Comparison of ENCODE assay signal across 1 cellular context in the genomic region with DNA sequence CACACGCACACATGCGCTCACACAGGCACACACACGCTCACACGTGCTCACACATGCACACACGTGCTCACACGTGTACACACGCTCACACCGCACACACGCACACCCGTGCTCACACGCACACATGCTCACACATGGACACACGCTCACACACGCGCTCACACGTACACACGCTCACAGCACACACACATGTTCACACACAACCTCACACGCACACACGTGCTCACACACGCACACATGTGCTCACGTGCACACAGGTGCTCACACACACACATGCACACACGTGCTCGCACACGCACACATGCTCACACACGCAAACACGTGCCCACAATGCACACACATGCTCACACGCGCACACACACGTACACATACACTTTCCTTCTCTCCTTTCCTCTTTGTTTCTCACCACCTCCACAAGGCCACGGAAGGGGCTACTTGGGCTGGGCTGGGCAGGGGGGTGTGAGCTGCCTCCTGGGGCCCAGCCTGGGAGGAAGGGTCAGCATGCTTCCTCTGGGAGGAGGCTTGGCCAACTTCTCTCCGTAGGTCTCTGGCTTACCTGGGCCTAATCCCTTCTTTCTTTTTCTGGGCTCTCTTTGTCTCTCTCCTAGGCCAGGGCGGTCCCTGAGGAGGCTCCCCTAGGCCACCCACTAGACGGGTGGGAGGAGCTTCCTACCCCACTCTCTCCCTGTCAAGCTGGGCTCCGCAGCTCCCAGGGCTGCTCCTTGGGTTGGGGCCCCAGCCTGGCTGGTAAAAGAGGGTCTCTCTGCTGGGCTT.
TF ChIP-seq lines count a peak whose summit lies in the region.

No MANE protein-coding gene starts in this region.

TF ChIP-seq in K562, 482 proteins besides CTCF, POLR2A, EP300 and RAD21:
- TF ChIP-seq NRF1 (conservative IDR thresholded peaks at IDR 0.05 in 1 of 2, IDR thresholded peaks at IDR 0.05 in 1 of 2) = no peak
- no peak for TF ChIP-seq TRIM24 (IDR thresholded peaks at IDR 0.05)
- TF ChIP-seq ZNF197 (CRISPR knock-in tag; IDR thresholded peaks at IDR 0.05; ENCODE audit: low read depth) = no peak
- no peak for TF ChIP-seq ZNF263 (CRISPR knock-in tag; IDR thresholded peaks at IDR 0.05; ENCODE audit: borderline replicate concordance)
- TF ChIP-seq CEBPB (tag; IDR thresholded peaks at IDR 0.05) = no peak
- TF ChIP-seq PHF20 (IDR thresholded peaks at IDR 0.05; ENCODE audit: partially characterized antibody) = peak; percentile 23
- no peak for TF ChIP-seq ZNF165 (CRISPR knock-in tag; IDR thresholded peaks at IDR 0.05; ENCODE audit: borderline replicate concordance)
- peak; percentile 60; the same call in 1 of the 2 replicates for TF ChIP-seq MYNN (IDR thresholded peaks at IDR 0.05)
- no peak for TF ChIP-seq MYNN (CRISPR knock-in tag; IDR thresholded peaks at IDR 0.05)
- TF ChIP-seq, protein P1, sequence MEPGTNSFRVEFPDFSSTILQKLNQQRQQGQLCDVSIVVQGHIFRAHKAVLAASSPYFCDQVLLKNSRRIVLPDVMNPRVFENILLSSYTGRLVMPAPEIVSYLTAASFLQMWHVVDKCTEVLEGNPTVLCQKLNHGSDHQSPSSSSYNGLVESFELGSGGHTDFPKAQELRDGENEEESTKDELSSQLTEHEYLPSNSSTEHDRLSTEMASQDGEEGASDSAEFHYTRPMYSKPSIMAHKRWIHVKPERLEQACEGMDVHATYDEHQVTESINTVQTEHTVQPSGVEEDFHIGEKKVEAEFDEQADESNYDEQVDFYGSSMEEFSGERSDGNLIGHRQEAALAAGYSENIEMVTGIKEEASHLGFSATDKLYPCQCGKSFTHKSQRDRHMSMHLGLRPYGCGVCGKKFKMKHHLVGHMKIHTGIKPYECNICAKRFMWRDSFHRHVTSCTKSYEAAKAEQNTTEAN (CRISPR knock-in tag; IDR thresholded peaks at IDR 0.05) = peak; percentile 93
- TF ChIP-seq ZNF77 (CRISPR knock-in tag; IDR thresholded peaks at IDR 0.05) = no peak
- no peak for TF ChIP-seq ZNF347 (CRISPR knock-in tag; IDR thresholded peaks at IDR 0.05; ENCODE audit: low read depth)
- TF ChIP-seq, protein P2, sequence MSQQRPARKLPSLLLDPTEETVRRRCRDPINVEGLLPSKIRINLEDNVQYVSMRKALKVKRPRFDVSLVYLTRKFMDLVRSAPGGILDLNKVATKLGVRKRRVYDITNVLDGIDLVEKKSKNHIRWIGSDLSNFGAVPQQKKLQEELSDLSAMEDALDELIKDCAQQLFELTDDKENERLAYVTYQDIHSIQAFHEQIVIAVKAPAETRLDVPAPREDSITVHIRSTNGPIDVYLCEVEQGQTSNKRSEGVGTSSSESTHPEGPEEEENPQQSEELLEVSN (IDR thresholded peaks at IDR 0.05; ENCODE audit: borderline replicate concordance in 1 of 2, extremely low read depth in 1 of 2, insufficient read depth in 1 of 2, insufficient read length in 1 of 2, low read depth in 1 of 2, low read length in 1 of 2, poor library complexity in 1 of 2, severe bottlenecking in 1 of 2) = no peak
- TF ChIP-seq, protein P3, sequence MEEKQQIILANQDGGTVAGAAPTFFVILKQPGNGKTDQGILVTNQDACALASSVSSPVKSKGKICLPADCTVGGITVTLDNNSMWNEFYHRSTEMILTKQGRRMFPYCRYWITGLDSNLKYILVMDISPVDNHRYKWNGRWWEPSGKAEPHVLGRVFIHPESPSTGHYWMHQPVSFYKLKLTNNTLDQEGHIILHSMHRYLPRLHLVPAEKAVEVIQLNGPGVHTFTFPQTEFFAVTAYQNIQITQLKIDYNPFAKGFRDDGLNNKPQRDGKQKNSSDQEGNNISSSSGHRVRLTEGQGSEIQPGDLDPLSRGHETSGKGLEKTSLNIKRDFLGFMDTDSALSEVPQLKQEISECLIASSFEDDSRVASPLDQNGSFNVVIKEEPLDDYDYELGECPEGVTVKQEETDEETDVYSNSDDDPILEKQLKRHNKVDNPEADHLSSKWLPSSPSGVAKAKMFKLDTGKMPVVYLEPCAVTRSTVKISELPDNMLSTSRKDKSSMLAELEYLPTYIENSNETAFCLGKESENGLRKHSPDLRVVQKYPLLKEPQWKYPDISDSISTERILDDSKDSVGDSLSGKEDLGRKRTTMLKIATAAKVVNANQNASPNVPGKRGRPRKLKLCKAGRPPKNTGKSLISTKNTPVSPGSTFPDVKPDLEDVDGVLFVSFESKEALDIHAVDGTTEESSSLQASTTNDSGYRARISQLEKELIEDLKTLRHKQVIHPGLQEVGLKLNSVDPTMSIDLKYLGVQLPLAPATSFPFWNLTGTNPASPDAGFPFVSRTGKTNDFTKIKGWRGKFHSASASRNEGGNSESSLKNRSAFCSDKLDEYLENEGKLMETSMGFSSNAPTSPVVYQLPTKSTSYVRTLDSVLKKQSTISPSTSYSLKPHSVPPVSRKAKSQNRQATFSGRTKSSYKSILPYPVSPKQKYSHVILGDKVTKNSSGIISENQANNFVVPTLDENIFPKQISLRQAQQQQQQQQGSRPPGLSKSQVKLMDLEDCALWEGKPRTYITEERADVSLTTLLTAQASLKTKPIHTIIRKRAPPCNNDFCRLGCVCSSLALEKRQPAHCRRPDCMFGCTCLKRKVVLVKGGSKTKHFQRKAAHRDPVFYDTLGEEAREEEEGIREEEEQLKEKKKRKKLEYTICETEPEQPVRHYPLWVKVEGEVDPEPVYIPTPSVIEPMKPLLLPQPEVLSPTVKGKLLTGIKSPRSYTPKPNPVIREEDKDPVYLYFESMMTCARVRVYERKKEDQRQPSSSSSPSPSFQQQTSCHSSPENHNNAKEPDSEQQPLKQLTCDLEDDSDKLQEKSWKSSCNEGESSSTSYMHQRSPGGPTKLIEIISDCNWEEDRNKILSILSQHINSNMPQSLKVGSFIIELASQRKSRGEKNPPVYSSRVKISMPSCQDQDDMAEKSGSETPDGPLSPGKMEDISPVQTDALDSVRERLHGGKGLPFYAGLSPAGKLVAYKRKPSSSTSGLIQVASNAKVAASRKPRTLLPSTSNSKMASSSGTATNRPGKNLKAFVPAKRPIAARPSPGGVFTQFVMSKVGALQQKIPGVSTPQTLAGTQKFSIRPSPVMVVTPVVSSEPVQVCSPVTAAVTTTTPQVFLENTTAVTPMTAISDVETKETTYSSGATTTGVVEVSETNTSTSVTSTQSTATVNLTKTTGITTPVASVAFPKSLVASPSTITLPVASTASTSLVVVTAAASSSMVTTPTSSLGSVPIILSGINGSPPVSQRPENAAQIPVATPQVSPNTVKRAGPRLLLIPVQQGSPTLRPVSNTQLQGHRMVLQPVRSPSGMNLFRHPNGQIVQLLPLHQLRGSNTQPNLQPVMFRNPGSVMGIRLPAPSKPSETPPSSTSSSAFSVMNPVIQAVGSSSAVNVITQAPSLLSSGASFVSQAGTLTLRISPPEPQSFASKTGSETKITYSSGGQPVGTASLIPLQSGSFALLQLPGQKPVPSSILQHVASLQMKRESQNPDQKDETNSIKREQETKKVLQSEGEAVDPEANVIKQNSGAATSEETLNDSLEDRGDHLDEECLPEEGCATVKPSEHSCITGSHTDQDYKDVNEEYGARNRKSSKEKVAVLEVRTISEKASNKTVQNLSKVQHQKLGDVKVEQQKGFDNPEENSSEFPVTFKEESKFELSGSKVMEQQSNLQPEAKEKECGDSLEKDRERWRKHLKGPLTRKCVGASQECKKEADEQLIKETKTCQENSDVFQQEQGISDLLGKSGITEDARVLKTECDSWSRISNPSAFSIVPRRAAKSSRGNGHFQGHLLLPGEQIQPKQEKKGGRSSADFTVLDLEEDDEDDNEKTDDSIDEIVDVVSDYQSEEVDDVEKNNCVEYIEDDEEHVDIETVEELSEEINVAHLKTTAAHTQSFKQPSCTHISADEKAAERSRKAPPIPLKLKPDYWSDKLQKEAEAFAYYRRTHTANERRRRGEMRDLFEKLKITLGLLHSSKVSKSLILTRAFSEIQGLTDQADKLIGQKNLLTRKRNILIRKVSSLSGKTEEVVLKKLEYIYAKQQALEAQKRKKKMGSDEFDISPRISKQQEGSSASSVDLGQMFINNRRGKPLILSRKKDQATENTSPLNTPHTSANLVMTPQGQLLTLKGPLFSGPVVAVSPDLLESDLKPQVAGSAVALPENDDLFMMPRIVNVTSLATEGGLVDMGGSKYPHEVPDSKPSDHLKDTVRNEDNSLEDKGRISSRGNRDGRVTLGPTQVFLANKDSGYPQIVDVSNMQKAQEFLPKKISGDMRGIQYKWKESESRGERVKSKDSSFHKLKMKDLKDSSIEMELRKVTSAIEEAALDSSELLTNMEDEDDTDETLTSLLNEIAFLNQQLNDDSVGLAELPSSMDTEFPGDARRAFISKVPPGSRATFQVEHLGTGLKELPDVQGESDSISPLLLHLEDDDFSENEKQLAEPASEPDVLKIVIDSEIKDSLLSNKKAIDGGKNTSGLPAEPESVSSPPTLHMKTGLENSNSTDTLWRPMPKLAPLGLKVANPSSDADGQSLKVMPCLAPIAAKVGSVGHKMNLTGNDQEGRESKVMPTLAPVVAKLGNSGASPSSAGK (IDR thresholded peaks at IDR 0.05) = no peak
- TF ChIP-seq PHTF2 (CRISPR knock-in tag; IDR thresholded peaks at IDR 0.05) = no peak
